Comparison of ENCODE assay signal across 1 cellular context in the genomic region with DNA sequence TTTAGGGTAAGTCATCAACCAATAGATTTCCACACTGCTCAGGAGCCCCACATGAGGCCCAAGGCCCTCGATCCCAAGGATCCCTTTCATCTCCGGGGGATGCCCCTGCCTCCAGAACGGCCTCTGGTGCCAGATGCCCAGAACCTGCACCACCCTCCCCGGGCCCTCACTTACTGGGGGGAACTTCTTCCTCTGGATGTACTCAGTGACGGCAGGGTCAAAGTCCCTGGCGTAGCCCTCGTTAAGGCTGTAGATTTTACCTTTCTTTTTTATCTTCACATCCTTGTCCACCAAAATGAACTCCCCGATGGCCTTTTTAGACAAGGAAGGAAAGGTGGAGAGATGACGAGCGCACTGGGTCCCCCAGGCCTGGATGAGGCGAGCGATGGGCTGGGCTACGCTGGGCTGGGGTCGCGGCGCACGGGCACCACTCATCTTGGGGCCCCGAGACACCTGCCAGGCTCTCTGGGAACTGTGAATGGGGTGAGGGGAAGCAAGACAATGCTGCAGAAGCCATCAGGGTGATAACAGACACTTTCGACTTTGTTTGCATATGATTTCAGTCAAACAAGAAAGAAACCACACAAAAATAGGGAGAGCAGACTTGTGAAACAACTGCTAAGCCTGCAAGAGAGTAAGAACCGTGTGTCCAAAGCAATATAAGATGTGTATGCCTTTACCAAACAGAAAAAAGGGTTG.
TF ChIP-seq lines count a peak whose summit lies in the region.

No MANE protein-coding gene starts in this region.

TF ChIP-seq in GM23338, 12 proteins besides CTCF, POLR2A, EP300 and RAD21 (continued from another document):
- TF ChIP-seq, protein P1, sequence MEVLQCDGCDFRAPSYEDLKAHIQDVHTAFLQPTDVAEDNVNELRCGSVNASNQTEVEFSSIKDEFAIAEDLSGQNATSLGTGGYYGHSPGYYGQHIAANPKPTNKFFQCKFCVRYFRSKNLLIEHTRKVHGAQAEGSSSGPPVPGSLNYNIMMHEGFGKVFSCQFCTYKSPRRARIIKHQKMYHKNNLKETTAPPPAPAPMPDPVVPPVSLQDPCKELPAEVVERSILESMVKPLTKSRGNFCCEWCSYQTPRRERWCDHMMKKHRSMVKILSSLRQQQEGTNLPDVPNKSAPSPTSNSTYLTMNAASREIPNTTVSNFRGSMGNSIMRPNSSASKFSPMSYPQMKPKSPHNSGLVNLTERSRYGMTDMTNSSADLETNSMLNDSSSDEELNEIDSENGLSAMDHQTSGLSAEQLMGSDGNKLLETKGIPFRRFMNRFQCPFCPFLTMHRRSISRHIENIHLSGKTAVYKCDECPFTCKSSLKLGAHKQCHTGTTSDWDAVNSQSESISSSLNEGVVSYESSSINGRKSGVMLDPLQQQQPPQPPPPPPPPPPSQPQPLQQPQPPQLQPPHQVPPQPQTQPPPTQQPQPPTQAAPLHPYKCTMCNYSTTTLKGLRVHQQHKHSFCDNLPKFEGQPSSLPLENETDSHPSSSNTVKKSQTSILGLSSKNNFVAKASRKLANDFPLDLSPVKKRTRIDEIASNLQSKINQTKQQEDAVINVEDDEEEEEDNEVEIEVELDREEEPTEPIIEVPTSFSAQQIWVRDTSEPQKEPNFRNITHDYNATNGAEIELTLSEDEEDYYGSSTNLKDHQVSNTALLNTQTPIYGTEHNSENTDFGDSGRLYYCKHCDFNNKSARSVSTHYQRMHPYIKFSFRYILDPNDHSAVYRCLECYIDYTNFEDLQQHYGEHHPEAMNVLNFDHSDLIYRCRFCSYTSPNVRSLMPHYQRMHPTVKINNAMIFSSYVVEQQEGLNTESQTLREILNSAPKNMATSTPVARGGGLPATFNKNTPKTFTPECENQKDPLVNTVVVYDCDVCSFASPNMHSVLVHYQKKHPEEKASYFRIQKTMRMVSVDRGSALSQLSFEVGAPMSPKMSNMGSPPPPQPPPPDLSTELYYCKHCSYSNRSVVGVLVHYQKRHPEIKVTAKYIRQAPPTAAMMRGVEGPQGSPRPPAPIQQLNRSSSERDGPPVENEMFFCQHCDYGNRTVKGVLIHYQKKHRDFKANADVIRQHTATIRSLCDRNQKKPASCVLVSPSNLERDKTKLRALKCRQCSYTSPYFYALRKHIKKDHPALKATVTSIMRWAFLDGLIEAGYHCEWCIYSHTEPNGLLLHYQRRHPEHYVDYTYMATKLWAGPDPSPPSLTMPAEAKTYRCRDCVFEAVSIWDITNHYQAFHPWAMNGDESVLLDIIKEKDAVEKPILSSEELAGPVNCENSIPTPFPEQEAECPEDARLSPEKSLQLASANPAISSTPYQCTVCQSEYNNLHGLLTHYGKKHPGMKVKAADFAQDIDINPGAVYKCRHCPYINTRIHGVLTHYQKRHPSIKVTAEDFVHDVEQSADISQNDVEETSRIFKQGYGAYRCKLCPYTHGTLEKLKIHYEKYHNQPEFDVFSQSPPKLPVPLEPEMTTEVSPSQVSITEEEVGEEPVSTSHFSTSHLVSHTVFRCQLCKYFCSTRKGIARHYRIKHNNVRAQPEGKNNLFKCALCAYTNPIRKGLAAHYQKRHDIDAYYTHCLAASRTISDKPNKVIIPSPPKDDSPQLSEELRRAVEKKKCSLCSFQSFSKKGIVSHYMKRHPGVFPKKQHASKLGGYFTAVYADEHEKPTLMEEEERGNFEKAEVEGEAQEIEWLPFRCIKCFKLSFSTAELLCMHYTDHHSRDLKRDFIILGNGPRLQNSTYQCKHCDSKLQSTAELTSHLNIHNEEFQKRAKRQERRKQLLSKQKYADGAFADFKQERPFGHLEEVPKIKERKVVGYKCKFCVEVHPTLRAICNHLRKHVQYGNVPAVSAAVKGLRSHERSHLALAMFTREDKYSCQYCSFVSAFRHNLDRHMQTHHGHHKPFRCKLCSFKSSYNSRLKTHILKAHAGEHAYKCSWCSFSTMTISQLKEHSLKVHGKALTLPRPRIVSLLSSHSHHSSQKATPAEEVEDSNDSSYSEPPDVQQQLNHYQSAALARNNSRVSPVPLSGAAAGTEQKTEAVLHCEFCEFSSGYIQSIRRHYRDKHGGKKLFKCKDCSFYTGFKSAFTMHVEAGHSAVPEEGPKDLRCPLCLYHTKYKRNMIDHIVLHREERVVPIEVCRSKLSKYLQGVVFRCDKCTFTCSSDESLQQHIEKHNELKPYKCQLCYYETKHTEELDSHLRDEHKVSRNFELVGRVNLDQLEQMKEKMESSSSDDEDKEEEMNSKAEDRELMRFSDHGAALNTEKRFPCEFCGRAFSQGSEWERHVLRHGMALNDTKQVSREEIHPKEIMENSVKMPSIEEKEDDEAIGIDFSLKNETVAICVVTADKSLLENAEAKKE (CRISPR knock-in tag; IDR thresholded peaks at IDR 0.05): no peak
- no peak for TF ChIP-seq ZNF114 (CRISPR knock-in tag; IDR thresholded peaks at IDR 0.05)
